In genomic region chr4:162661913-162662312, GRCh38 we compare ENCODE assay signal across 1 cellular context.
TF ChIP-seq lines count a peak whose summit lies in the region.

No MANE protein-coding gene starts in this region.

TF ChIP-seq in GM23338, 12 proteins besides CTCF, POLR2A, EP300 and RAD21 (continued from another document):
- TF ChIP-seq ZNF462 (CRISPR knock-in tag; IDR thresholded peaks at IDR 0.05), result no peak
